ENCODE assay signal across 1 cellular context in genomic region chr18:5142131-5142530, GRCh38.
TF ChIP-seq lines count a peak whose summit lies in the region.

No MANE protein-coding gene starts in this region.

TF ChIP-seq in GM23338, 12 proteins besides CTCF, POLR2A, EP300 and RAD21 (continued from another document):
- TF ChIP-seq, protein P1, sequence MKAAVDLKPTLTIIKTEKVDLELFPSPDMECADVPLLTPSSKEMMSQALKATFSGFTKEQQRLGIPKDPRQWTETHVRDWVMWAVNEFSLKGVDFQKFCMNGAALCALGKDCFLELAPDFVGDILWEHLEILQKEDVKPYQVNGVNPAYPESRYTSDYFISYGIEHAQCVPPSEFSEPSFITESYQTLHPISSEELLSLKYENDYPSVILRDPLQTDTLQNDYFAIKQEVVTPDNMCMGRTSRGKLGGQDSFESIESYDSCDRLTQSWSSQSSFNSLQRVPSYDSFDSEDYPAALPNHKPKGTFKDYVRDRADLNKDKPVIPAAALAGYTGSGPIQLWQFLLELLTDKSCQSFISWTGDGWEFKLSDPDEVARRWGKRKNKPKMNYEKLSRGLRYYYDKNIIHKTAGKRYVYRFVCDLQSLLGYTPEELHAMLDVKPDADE (IDR thresholded peaks at IDR 0.05) = no peak
- TF ChIP-seq CREB1 (CRISPR knock-in tag; IDR thresholded peaks at IDR 0.05; ENCODE audit: low read depth) (no peak), POLR2AphosphoS5 (IDR thresholded peaks at IDR 0.05; ENCODE audit: low read depth) (no peak), REST (IDR thresholded peaks at IDR 0.05; ENCODE audit: unreplicated experiment) (no peak), STAT1 (IDR thresholded peaks at IDR 0.05; ENCODE audit: unreplicated experiment) (no peak)
